Comparison of ENCODE assay signal across 9 cellular contexts in the genomic region with DNA sequence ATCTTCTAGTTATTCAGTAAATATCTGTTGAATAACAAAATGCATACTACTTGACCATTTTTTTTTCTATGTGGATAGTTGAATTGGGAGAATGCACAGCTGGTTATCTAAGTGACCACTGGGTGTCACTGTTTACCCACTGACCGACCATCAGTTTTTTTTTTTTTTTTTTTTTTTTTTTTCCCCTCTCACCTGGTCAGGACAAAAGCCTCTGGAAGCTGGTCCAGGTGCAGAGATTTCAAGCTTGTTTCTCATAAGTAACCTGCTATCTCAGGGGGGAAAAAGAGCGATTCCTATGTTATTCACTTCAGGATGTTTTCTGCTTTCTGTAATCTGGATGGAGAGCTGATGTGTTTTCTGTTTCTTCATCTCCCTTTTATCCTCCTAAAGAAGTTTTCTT.
DNase-seq lines count a peak whose midpoint lies in the region; ATAC-seq, FAIRE-seq and TF ChIP-seq lines count a peak whose summit lies in the region.
"Had no signal": no experiment of that assay in that cellular context is flagged by ENCODE, and none has a peak within 500 bp of the region (broad histone marks: within the 10 kb centered on the region; RNA-seq: fewer than 3 reads in every experiment).

No MANE protein-coding gene starts in this region.

- H3K9me3 ChIP-seq in cardiac muscle cell (ENCODE audit: low read depth), result no peaks in the 10 kb centered on the region

- no peaks in the 10 kb centered on the region for H3K36me3 ChIP-seq in cardiac muscle cell

- peak; percentile 33 to 46 for DNase-seq in cardiac muscle cell (ENCODE audit: low read depth in 1 of 2, low spot score in 1 of 2)
- DNase-seq in cardiac septum (ENCODE audit: low spot score), result no peak
- DNase-seq in NCI-H1417 treated with DMSO at 0.1 percent for 48 hours (lab: John Stamatoyannopoulos, UW), result peak; percentile 47
- DNase-seq in activated CD8-positive, alpha-beta T cell treated with anti-CD3 and anti-CD28 coated beads for 36 hours, result peak; percentile 7
- no peak for DNase-seq in activated CD4-positive, CD25-positive, alpha-beta regulatory T cell treated with anti-CD3 and anti-CD28 coated beads, Interleukin-2, amount 50 U/mL, for 72 hours
- DNase-seq in activated CD4-positive, alpha-beta T cell treated with anti-CD3 and anti-CD28 coated beads for 1 hour, result no peak
- DNase-seq in activated effector memory CD4-positive, alpha-beta T cell treated with Interleukin-2 at 50 U/mL for 16 hours, result no peak
- DNase-seq: activated naive CD8-positive, alpha-beta T cell treated with anti-CD3 and anti-CD28 coated beads, Interleukin-2, amount 10 ng/mL, durations not matched to agents 7 days and 5 days had no signal

- intact Hi-C loops in cardiac septum (cut with DNase I), result no loop called here
- intact Hi-C loops in activated CD8-positive, alpha-beta T cell treated with anti-CD3 and anti-CD28 coated beads for 36 hours (cut with micrococcal nuclease), result loop anchor here (5.0 kb wide), 1 partner anchor 1408 kb away; no protein-coding TSS in a partner anchor

- peaks cover 6% of the 10 kb centered on the region for H3K27me3 ChIP-seq in cardiac muscle cell

- H3K4me3 Mint-ChIP-seq in activated CD8-positive, alpha-beta T cell treated with anti-CD3 and anti-CD28 coated beads for 36 hours, result no peak overlapping the region
- H3K4me3 Mint-ChIP-seq: activated naive CD8-positive, alpha-beta T cell treated with anti-CD3 and anti-CD28 coated beads, Interleukin-2, amount 10 ng/mL, durations not matched to agents 7 days and 5 days had no signal

- H3K27ac ChIP-seq in cardiac muscle cell, result no peak overlapping the region

- ATAC-seq in activated CD8-positive, alpha-beta T cell treated with anti-CD3 and anti-CD28 coated beads for 36 hours, result no peak

- POLR2A ChIA-PET in activated CD8-positive, alpha-beta T cell treated with anti-CD3 and anti-CD28 coated beads for 36 hours (lab: Charles Lee), result no interaction called here

- no peak overlapping the region for H3K27ac Mint-ChIP-seq in activated CD8-positive, alpha-beta T cell treated with anti-CD3 and anti-CD28 coated beads for 36 hours
- H3K27ac Mint-ChIP-seq: activated naive CD8-positive, alpha-beta T cell treated with anti-CD3 and anti-CD28 coated beads, Interleukin-2, amount 10 ng/mL, durations not matched to agents 7 days and 5 days had no signal

- H3K9me3 Mint-ChIP-seq in activated CD8-positive, alpha-beta T cell treated with anti-CD3 and anti-CD28 coated beads for 36 hours, result no peaks in the 10 kb centered on the region
- H3K9me3 Mint-ChIP-seq: activated naive CD8-positive, alpha-beta T cell treated with anti-CD3 and anti-CD28 coated beads, Interleukin-2, amount 10 ng/mL, durations not matched to agents 7 days and 5 days had no signal

- FAIRE-seq in islet of Langerhans (lab: Jason Lieb, UNC), result peak; percentile 99

- no peaks in the 10 kb centered on the region for H3K27me3 Mint-ChIP-seq in activated CD8-positive, alpha-beta T cell treated with anti-CD3 and anti-CD28 coated beads for 36 hours
- H3K27me3 Mint-ChIP-seq: activated naive CD8-positive, alpha-beta T cell treated with anti-CD3 and anti-CD28 coated beads, Interleukin-2, amount 10 ng/mL, durations not matched to agents 7 days and 5 days had no signal

- peak; percentile 71 for TF ChIP-seq CTCF in cardiac muscle cell (IDR thresholded peaks at IDR 0.05; ENCODE audit: low read depth, low read length)
- TF ChIP-seq CTCF in activated CD8-positive, alpha-beta T cell treated with anti-CD3 and anti-CD28 coated beads for 36 hours (IDR thresholded peaks at IDR 0.05), result peak; percentile 71

- no peak overlapping the region for H3K4me3 ChIP-seq in cardiac muscle cell

- no peaks in the 10 kb centered on the region for H3K36me3 Mint-ChIP-seq in activated CD8-positive, alpha-beta T cell treated with anti-CD3 and anti-CD28 coated beads for 36 hours (ENCODE audit: low read depth)
- H3K36me3 Mint-ChIP-seq: activated naive CD8-positive, alpha-beta T cell treated with anti-CD3 and anti-CD28 coated beads, Interleukin-2, amount 10 ng/mL, durations not matched to agents 7 days and 5 days had no signal

- CTCF ChIA-PET in activated CD8-positive, alpha-beta T cell treated with anti-CD3 and anti-CD28 coated beads for 36 hours (lab: Charles Lee), result interaction anchor here (1.1 to 1.7 kb wide), 5 partner anchors 8 to 1406 kb away, joined by 3 to 5 read pairs (median 5); no protein-coding TSS in a partner anchor

- no peaks in the 10 kb centered on the region for H3K4me1 Mint-ChIP-seq in activated CD8-positive, alpha-beta T cell treated with anti-CD3 and anti-CD28 coated beads for 36 hours (ENCODE audit: low read depth)
- H3K4me1 Mint-ChIP-seq: activated naive CD8-positive, alpha-beta T cell treated with anti-CD3 and anti-CD28 coated beads, Interleukin-2, amount 10 ng/mL, durations not matched to agents 7 days and 5 days had no signal

- no peaks in the 10 kb centered on the region for H3K4me1 ChIP-seq in cardiac muscle cell (ENCODE audit: low read depth)

Comparison
In these comparisons a context has a peak if more than half of its experiments do, and no peak if none do; other contexts are left out.
1. DNase-seq: peak in cardiac muscle cell (2 of 2), NCI-H1417 treated with DMSO at 0.1 percent for 48 hours (single experiment) and activated CD8-positive, alpha-beta T cell treated with anti-CD3 and anti-CD28 coated beads for 36 hours (single experiment); none in cardiac septum (single experiment), activated CD4-positive, CD25-positive, alpha-beta regulatory T cell treated with anti-CD3 and anti-CD28 coated beads, Interleukin-2, amount 50 U/mL, for 72 hours (single experiment), activated CD4-positive, alpha-beta T cell treated with anti-CD3 and anti-CD28 coated beads for 1 hour (single experiment) and activated effector memory CD4-positive, alpha-beta T cell treated with Interleukin-2 at 50 U/mL for 16 hours (single experiment).